Comparison of ENCODE assay signal across 31 cellular contexts in the genomic region with DNA sequence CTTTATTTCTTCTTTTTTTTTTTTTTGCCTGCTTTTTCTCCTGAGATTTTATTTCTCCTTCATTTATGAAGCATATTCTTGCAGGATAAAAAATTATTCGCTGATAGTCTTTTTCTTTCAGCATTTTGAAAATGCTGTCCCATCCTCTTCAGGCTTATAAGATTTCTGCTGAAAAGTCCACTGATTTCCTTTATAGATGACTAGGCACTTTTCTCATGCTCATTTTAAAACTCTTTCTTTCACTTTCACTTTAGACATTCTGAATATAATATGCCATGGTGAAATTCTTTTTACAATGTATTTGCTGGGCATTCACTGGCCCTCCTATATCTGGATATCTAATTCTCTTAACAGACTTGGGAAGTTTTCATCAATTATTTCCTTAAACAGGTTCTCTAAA.
"Had no signal": no experiment of that assay in that cellular context is flagged by ENCODE, and none has a peak within 500 bp of the region (broad histone marks: within the 10 kb centered on the region; RNA-seq: fewer than 3 reads in every experiment).

No MANE protein-coding gene starts in this region.

- H3K36me3 ChIP-seq: prostate gland, sigmoid colon had no signal

- H3K4me1 Mint-ChIP-seq: mesothelial cell of epicardium; naive B cell; neural crest cell; stimulated activated memory B cell treated with anti-CD40 and anti-IgM and Interleukin-4, amounts not matched to agents 10 μg/mL and 1 μg/mL and 100 μg/mL, for 72 hours had no signal

- FAIRE-seq: astrocyte, endothelial cell of umbilical vein, pancreas, small intestine had no signal

- H3K4me3 Mint-ChIP-seq: activated CD4-positive, alpha-beta T cell treated with anti-CD3 and anti-CD28 coated beads for 36 hours; activated naive CD4-positive, alpha-beta T cell treated with anti-CD3 and anti-CD28 coated beads for 36 hours; activated naive CD8-positive, alpha-beta T cell treated with anti-CD3 and anti-CD28 coated beads for 36 hours; mesothelial cell of epicardium; naive B cell; neural crest cell; stimulated activated memory B cell treated with anti-CD40 and anti-IgM and Interleukin-4, amounts not matched to agents 10 μg/mL and 1 μg/mL and 100 μg/mL, for 72 hours had no signal

- H3K4me1 ChIP-seq: pancreas, prostate gland, sigmoid colon, suprapubic skin, tibial artery, upper lobe of right lung had no signal

- H3K27ac ChIP-seq: heart left ventricle, pancreas, prostate gland, sigmoid colon, suprapubic skin, tibial artery, upper lobe of right lung had no signal

- DNase-seq: activated CD4-positive, alpha-beta T cell treated with anti-CD3 and anti-CD28 coated beads for 36 hours; activated CD4-positive, alpha-beta T cell treated with anti-CD3 and anti-CD28 coated beads, Interleukin-2, amount 50 U/mL, for 48 hours; activated CD4-positive, CD25-positive, alpha-beta regulatory T cell; activated effector memory CD4-positive, alpha-beta T cell treated with anti-CD3 and anti-CD28 coated beads, Interleukin-2, amount 50 U/mL, for 16 hours; activated naive CD4-positive, alpha-beta T cell treated with anti-CD3 and anti-CD28 coated beads for 36 hours; activated naive CD8-positive, alpha-beta T cell treated with anti-CD3 and anti-CD28 coated beads for 36 hours; amniotic stem cell; caudate nucleus; cortex of kidney; foreskin fibroblast; heart left ventricle; hypothalamus; immature natural killer cell; naive B cell; nucleus accumbens; pancreas; retina; sigmoid colon; small intestine; stimulated activated CD4-positive, alpha-beta T cell treated with anti-CD3 and anti-CD28 coated beads, Interleukin-4, amount 100 ng/mL, for 4 hours; stimulated activated CD8-positive, alpha-beta memory T cell treated with anti-CD3 and anti-CD28 coated beads, Interleukin-4, amount 100 ng/mL, for 48 hours; tibial artery; upper lobe of right lung had no signal

- H3K4me3 ChIP-seq: heart left ventricle, pancreas, prostate gland, sigmoid colon, suprapubic skin, tibial artery, upper lobe of right lung had no signal

- H3K27me3 Mint-ChIP-seq: activated CD4-positive, alpha-beta T cell treated with anti-CD3 and anti-CD28 coated beads for 36 hours; activated naive CD8-positive, alpha-beta T cell treated with anti-CD3 and anti-CD28 coated beads for 36 hours; naive B cell; stimulated activated memory B cell treated with anti-CD40 and anti-IgM and Interleukin-4, amounts not matched to agents 10 μg/mL and 1 μg/mL and 100 μg/mL, for 72 hours had no signal

- H3K27me3 ChIP-seq: heart left ventricle, pancreas, sigmoid colon, suprapubic skin, tibial artery, upper lobe of right lung had no signal

- H3K9me3 ChIP-seq: prostate gland had no signal

- ATAC-seq: esophagus mucosa; heart left ventricle; pancreas; stimulated activated memory B cell treated with anti-CD40 and anti-IgM and Interleukin-4, amounts not matched to agents 10 μg/mL and 1 μg/mL and 100 μg/mL, for 72 hours; upper lobe of right lung had no signal

- H3K27ac Mint-ChIP-seq: activated CD4-positive, alpha-beta T cell treated with anti-CD3 and anti-CD28 coated beads for 36 hours; activated naive CD8-positive, alpha-beta T cell treated with anti-CD3 and anti-CD28 coated beads for 36 hours; immature natural killer cell; mesothelial cell of epicardium; naive B cell; stimulated activated memory B cell treated with anti-CD40 and anti-IgM and Interleukin-4, amounts not matched to agents 10 μg/mL and 1 μg/mL and 100 μg/mL, for 72 hours had no signal
